ENCODE assay signal across 14 cellular contexts in genomic region chr20:51420111-51420510, GRCh38.
DNase-seq lines count a peak whose midpoint lies in the region; ATAC-seq and TF ChIP-seq lines count a peak whose summit lies in the region.
"Had no signal": no experiment of that assay in that cellular context is flagged by ENCODE, and none has a peak within 500 bp of the region (broad histone marks: within the 10 kb centered on the region; RNA-seq: fewer than 3 reads in every experiment).

No MANE protein-coding gene starts in this region.

- no peak overlapping the region for H3K4me3 Mint-ChIP-seq in T-cell

- BruUV-seq in A673 (replicated peaks; lab: Mats Ljungman, UMichigan), result no TSS peak

- no peaks in the 10 kb centered on the region for H3K36me3 ChIP-seq in A673 (ENCODE audit: insufficient read depth, low read length, poor library complexity, severe bottlenecking)
- H3K36me3 ChIP-seq: tibial nerve had no signal

- no peaks in the 10 kb centered on the region for H3K27me3 Mint-ChIP-seq in T-cell

- H3K27ac Mint-ChIP-seq in T-cell, result peak overlapping the region; percentile 74 to 77

- H3K4me1 ChIP-seq in A673 (ENCODE audit: insufficient read depth, low read length, poor library complexity, severe bottlenecking), result peaks cover 12% of the 10 kb centered on the region

- DNase-seq in A673 (ENCODE audit: low spot score) (peak; percentile 49), ELR (ENCODE audit: low read depth) (peak; percentile 54), T-cell (no peak), foreskin melanocyte (peak; percentile 69), NCI-H2029 treated with DMSO at 0.1 percent for 48 hours (lab: John Stamatoyannopoulos, UW) (no peak), COLO668 (lab: John Stamatoyannopoulos, UW; ENCODE audit: unreplicated experiment) (no peak), nucleus accumbens (lab: John Stamatoyannopoulos, UW) (no peak)
- no peak for DNase-seq in stimulated activated CD4-positive, alpha-beta T cell treated with anti-CD3 and anti-CD28 coated beads, Interleukin-4, amount 100 ng/mL, for 24 hours
- DNase-seq: activated CD4-positive, CD25-positive, alpha-beta regulatory T cell; activated naive CD4-positive, alpha-beta T cell treated with Interleukin-2 at 50 U/mL for 16 hours; right cardiac atrium; RPMI8226 had no signal

- peak overlapping the region; percentile 41 for H3K27ac ChIP-seq in A673 (ENCODE audit: low read depth, low read length, poor library complexity, severe bottlenecking)
- H3K27ac ChIP-seq: tibial nerve had no signal

- peak in 2 of 4 experiments; percentile 22 to 33 for ATAC-seq in T-cell (replicated peaks in 1 of 4)
- ATAC-seq: right cardiac atrium had no signal

- no peaks in the 10 kb centered on the region for H3K27me3 ChIP-seq in A673 (replicated peaks; ENCODE audit: insufficient read depth, low read depth, low read length, poor library complexity)
- H3K27me3 ChIP-seq: BLaER1 treated with 17β-estradiol and CSF1 and Interleukin-3, amounts not matched to agents 10 nM and 100 nM; tibial nerve had no signal

- H3K9me3 Mint-ChIP-seq in T-cell, result no peaks in the 10 kb centered on the region

- CTCF ChIA-PET in A673 (lab: Charles Lee) (no interaction called here), T-cell (lab: Charles Lee) (no interaction called here)

- peaks cover 45 to 85% (median 67%) of the 10 kb centered on the region in 3 donors for H3K4me1 Mint-ChIP-seq in T-cell

- peaks cover 34% of the 10 kb centered on the region for H3K36me3 Mint-ChIP-seq in T-cell

- H3K9me3 ChIP-seq in A673 (ENCODE audit: low read depth, low read length, poor library complexity, severe bottlenecking), result no peaks in the 10 kb centered on the region
- H3K9me3 ChIP-seq: BLaER1 treated with 17β-estradiol and CSF1 and Interleukin-3, amounts not matched to agents 10 nM and 100 nM; tibial nerve had no signal

- intact Hi-C loops in A673 (cut with micrococcal nuclease; ENCODE audit: unreplicated experiment), result no loop called here

- no peak overlapping the region for H3K4me3 ChIP-seq in A673 (ENCODE audit: low read depth, low read length, poor library complexity, severe bottlenecking)
- H3K4me3 ChIP-seq: BLaER1 treated with 17β-estradiol and CSF1 and Interleukin-3, amounts not matched to agents 10 nM and 100 nM; tibial nerve had no signal

- TF ChIP-seq CTCF in A673 (conservative IDR thresholded peaks at IDR 0.05; ENCODE audit: low read depth, low read length), result no peak

- POLR2A ChIA-PET in A673 (lab: Charles Lee; ENCODE audit: low non-redundant PET), result no interaction called here
- POLR2A ChIA-PET in T-cell (lab: Charles Lee), result no interaction called here

Comparison
In these comparisons a context has a peak if more than half of its experiments do, and no peak if none do; other contexts are left out.
1. DNase-seq: peak in A673 (single experiment), ELR (single experiment) and foreskin melanocyte (single experiment); none in T-cell (0 of 34), NCI-H2029 treated with DMSO at 0.1 percent for 48 hours (single experiment), stimulated activated CD4-positive, alpha-beta T cell treated with anti-CD3 and anti-CD28 coated beads, Interleukin-4, amount 100 ng/mL, for 24 hours (single experiment), COLO668 (single experiment) and nucleus accumbens (0 of 56).